21 cellular contexts compared by ENCODE assay signal in genomic region chr16:10228779-10229178, GRCh38. TPM values are rescaled to one million over a fixed set of nuclear protein-coding genes. Genes with fewer than 3 reads are reported as not detected.
DNase-seq lines count a peak whose midpoint lies in the region; ATAC-seq and TF ChIP-seq lines count a peak whose summit lies in the region.
"Had no signal": no experiment of that assay in that cellular context is flagged by ENCODE, and none has a peak within 500 bp of the region (broad histone marks: within the 10 kb centered on the region; RNA-seq: fewer than 3 reads in every experiment).

No MANE protein-coding gene starts in this region.

- H3K27ac ChIP-seq in MM.1S (ENCODE audit: low read length) (no peak overlapping the region), thymus (ENCODE audit: low read depth) (peak overlapping the region; percentile 27)
- H3K27ac ChIP-seq: 22Rv1, heart right ventricle, prostate gland, SK-N-MC had no signal

- H3K4me2 ChIP-seq in MM.1S (ENCODE audit: low read depth, low read length) = no peak overlapping the region

- H3K9me3 ChIP-seq in MM.1S (replicated peaks; ENCODE audit: insufficient read depth, low read length) (no peaks in the 10 kb centered on the region), thymus (ENCODE audit: control insufficient read depth) (no peaks in the 10 kb centered on the region)
- H3K9me3 ChIP-seq: prostate gland had no signal

- H3F3A ChIP-seq in MM.1S (ENCODE audit: insufficient read depth, low read length) = no peaks in the 10 kb centered on the region

- H4K20me1 ChIP-seq in MM.1S (ENCODE audit: insufficient read depth, low read length) = no peaks in the 10 kb centered on the region

- no peaks in the 10 kb centered on the region for H3K27me3 ChIP-seq in MM.1S (replicated peaks; ENCODE audit: insufficient read depth, low read length)
- no peaks in the 10 kb centered on the region for H3K27me3 ChIP-seq in thymus (ENCODE audit: control insufficient read depth, insufficient read depth)

- H3K4me3 ChIP-seq in MM.1S (ENCODE audit: low read length) (no peak overlapping the region), thymus (ENCODE audit: low read length) (no peak overlapping the region)
- H3K4me3 ChIP-seq: heart right ventricle, prostate gland, SK-N-MC had no signal

- 6% methylated on average over 2 of the region's 2 CpGs for WGBS in thymus

- no peaks in the 10 kb centered on the region for H3K79me2 ChIP-seq in MM.1S (ENCODE audit: low read length)

- peak; percentile 1 for DNase-seq in DMS153 (lab: John Stamatoyannopoulos, UW)
- DNase-seq in DMS153 treated with DMSO at 0.1 percent for 48 hours (lab: John Stamatoyannopoulos, UW; ENCODE audit: unreplicated experiment) = no peak
- DNase-seq in MM.1S = peak; percentile 21
- DNase-seq in cerebellar nuclear complex (lab: John Stamatoyannopoulos, UW) = no peak
- no peak for DNase-seq in activated CD4-positive, CD25-positive, alpha-beta regulatory T cell treated with anti-CD3 and anti-CD28 coated beads, Interleukin-2, amount 50 U/mL, for 72 hours
- DNase-seq: activated CD4-positive, alpha-beta T cell treated with anti-CD3 and anti-CD28 coated beads, Interleukin-2, amount 10 ng/mL, durations not matched to agents 7 days and 5 days; anterior cingulate cortex; C1 segment of cervical spinal cord; effector memory CD4-positive, alpha-beta T cell; heart right ventricle; IMR-90; naive thymus-derived CD8-positive, alpha-beta T cell; NCI-H1048; NCI-H82; small intestine had no signal

- H3K36me3 ChIP-seq in MM.1S (replicated peaks; ENCODE audit: insufficient read depth, low read length) (no peaks in the 10 kb centered on the region), thymus (ENCODE audit: control insufficient read depth, insufficient read depth) (no peaks in the 10 kb centered on the region)
- H3K36me3 ChIP-seq: heart right ventricle, prostate gland had no signal

- no peak overlapping the region for H2AFZ ChIP-seq in MM.1S (ENCODE audit: low read length)

- H3K9me2 ChIP-seq in MM.1S (replicated peaks; ENCODE audit: insufficient read depth, low read length) = no peaks in the 10 kb centered on the region

- H3K9ac ChIP-seq in MM.1S (ENCODE audit: low read length) = no peak overlapping the region

- peaks cover 10% of the 10 kb centered on the region; the same call in 1 of the 2 replicates for H3K4me1 ChIP-seq in MM.1S (ENCODE audit: low read length)
- H3K4me1 ChIP-seq in thymus (ENCODE audit: control insufficient read depth, insufficient read depth, low read length) = peaks cover 41% of the 10 kb centered on the region
- H3K4me1 ChIP-seq: prostate gland had no signal

- ATAC-seq in GM19395 (IDR thresholded peaks at IDR 0.05; ENCODE audit: unreplicated experiment) (peak; percentile 76), GM18519 (IDR thresholded peaks at IDR 0.05; ENCODE audit: low FRiP score, unreplicated experiment) (no peak)
- ATAC-seq: naive thymus-derived CD8-positive, alpha-beta T cell had no signal

- no peak for TF ChIP-seq CTCF in MM.1S (IDR thresholded peaks at IDR 0.05; ENCODE audit: low read length)

RNA-seq across cellular contexts. Expression of gene GRIN2A, which starts 46.6 kb away (rescaled TPM):
- polyA plus RNA-seq in thymus = 0.25 TPM
- polyA plus RNA-seq: IMR-90; naive thymus-derived CD8-positive, alpha-beta T cell had no signal

Comparison
In these comparisons a context has a peak if more than half of its experiments do, and no peak if none do; other contexts are left out.
1. DNase-seq: peak in DMS153 (single experiment) and MM.1S (single experiment); none in DMS153 treated with DMSO at 0.1 percent for 48 hours (single experiment), cerebellar nuclear complex (0 of 2) and activated CD4-positive, CD25-positive, alpha-beta regulatory T cell treated with anti-CD3 and anti-CD28 coated beads, Interleukin-2, amount 50 U/mL, for 72 hours (single experiment).